In genomic region chr1:151947140-151947539, GRCh38 we compare ENCODE assay signal across 13 cellular contexts. TPM values are rescaled to one million over a fixed set of nuclear protein-coding genes. Genes with fewer than 3 reads are reported as not detected.
DNase-seq lines count a peak whose midpoint lies in the region; ATAC-seq, FAIRE-seq and TF ChIP-seq lines count a peak whose summit lies in the region.
"Had no signal": no experiment of that assay in that cellular context is flagged by ENCODE, and none has a peak within 500 bp of the region (broad histone marks: within the 10 kb centered on the region; RNA-seq: fewer than 3 reads in every experiment).

No MANE protein-coding gene starts in this region.

- H4K20me1 ChIP-seq in endothelial cell of umbilical vein (replicated peaks; ENCODE audit: control insufficient read depth, extremely low read depth, insufficient read depth, low read length) (no peaks in the 10 kb centered on the region), smooth muscle cell (ENCODE audit: low read depth) (no peaks in the 10 kb centered on the region)

- no peaks in the 10 kb centered on the region for H3K36me3 Mint-ChIP-seq in activated CD4-positive, alpha-beta T cell treated with anti-CD3 and anti-CD28 coated beads for 36 hours (ENCODE audit: low read depth)
- no peaks in the 10 kb centered on the region for H3K36me3 Mint-ChIP-seq in Caco-2 (ENCODE audit: insufficient read depth, unreplicated experiment)
- H3K36me3 Mint-ChIP-seq: activated naive CD8-positive, alpha-beta T cell treated with anti-CD3 and anti-CD28 coated beads, Interleukin-2, amount 10 ng/mL, durations not matched to agents 7 days and 5 days had no signal

- H3F3A ChIP-seq in smooth muscle cell (ENCODE audit: low read depth): peaks cover 4% of the 10 kb centered on the region

- no peaks in the 10 kb centered on the region for H3K9me3 Mint-ChIP-seq in activated CD4-positive, alpha-beta T cell treated with anti-CD3 and anti-CD28 coated beads for 36 hours (ENCODE audit: low read depth)
- H3K9me3 Mint-ChIP-seq in Caco-2 (ENCODE audit: unreplicated experiment): no peaks in the 10 kb centered on the region
- H3K9me3 Mint-ChIP-seq: activated naive CD8-positive, alpha-beta T cell treated with anti-CD3 and anti-CD28 coated beads, Interleukin-2, amount 10 ng/mL, durations not matched to agents 7 days and 5 days had no signal

- H3K4me3 ChIP-seq in Panc1 (ENCODE audit: low read depth in 2 of 2, low read length in 2 of 2) (no peak overlapping the region), endothelial cell of umbilical vein (replicated peaks in 1 of 3; ENCODE audit: insufficient read depth in 1 of 3, low read depth in 1 of 3, low read length in 3 of 3) (no peak overlapping the region), skin epidermis (no peak overlapping the region), smooth muscle cell (no peak overlapping the region), Caco-2 (ENCODE audit: low read depth, low read length) (no peak overlapping the region)
- H3K4me3 ChIP-seq: SJCRH30 had no signal

- no peak overlapping the region for H3K4me2 ChIP-seq in endothelial cell of umbilical vein (ENCODE audit: insufficient read depth, low read length)
- H3K4me2 ChIP-seq in smooth muscle cell: no peak overlapping the region

- ATAC-seq in activated CD4-positive, alpha-beta T cell treated with anti-CD3 and anti-CD28 coated beads for 36 hours: no peak
- no peak for ATAC-seq in Panc1

- no peaks in the 10 kb centered on the region for H3K9me1 ChIP-seq in endothelial cell of umbilical vein (replicated peaks; ENCODE audit: control insufficient read depth, extremely low read depth, insufficient read depth, low read length)

- no peaks in the 10 kb centered on the region for H3K9me3 ChIP-seq in Panc1 (ENCODE audit: control insufficient read depth, insufficient read depth, low read depth, low read length)
- no peaks in the 10 kb centered on the region for H3K9me3 ChIP-seq in endothelial cell of umbilical vein (replicated peaks; ENCODE audit: control insufficient read depth, insufficient read depth, low read length)
- no peaks in the 10 kb centered on the region for H3K9me3 ChIP-seq in smooth muscle cell (replicated peaks; ENCODE audit: low read depth)
- no peaks in the 10 kb centered on the region for H3K9me3 ChIP-seq in Caco-2
- H3K9me3 ChIP-seq: SJCRH30 had no signal

- intact Hi-C loops in activated CD4-positive, alpha-beta T cell treated with anti-CD3 and anti-CD28 coated beads for 36 hours (cut with DNase I, micrococcal nuclease): loop anchor here in 1 of 2 experiments (2.0 kb wide), 1 partner anchor 38 kb away; no protein-coding TSS in a partner anchor
- intact Hi-C loops in Panc1 (cut with micrococcal nuclease; ENCODE audit: unreplicated experiment): no loop called here
- intact Hi-C loops in endothelial cell of umbilical vein (cut with micrococcal nuclease): loop anchor here (2.0 kb wide), 1 partner anchor 14 kb away; no protein-coding TSS in a partner anchor
- intact Hi-C loops in Caco-2 (cut with micrococcal nuclease; ENCODE audit: unreplicated experiment): no loop called here

- H3K4me1 ChIP-seq in Panc1 (ENCODE audit: control insufficient read depth, insufficient read depth, low read length) (peaks cover 42% of the 10 kb centered on the region), endothelial cell of umbilical vein (ENCODE audit: control insufficient read depth, extremely low read depth, insufficient read depth, low read length) (peaks cover 19% of the 10 kb centered on the region), smooth muscle cell (ENCODE audit: low read depth) (no peaks in the 10 kb centered on the region), Caco-2 (peaks cover 5% of the 10 kb centered on the region; the same call in 1 of the 2 replicates)

- no TSS peak for BruUV-seq in Panc1 (replicated peaks; lab: Mats Ljungman, UMichigan)
- BruUV-seq in endothelial cell of umbilical vein (replicated peaks; lab: Mats Ljungman, UMichigan): no TSS peak
- no TSS peak for BruUV-seq in Caco-2 (replicated peaks; lab: Mats Ljungman, UMichigan)

- no peak overlapping the region for H3K4me3 Mint-ChIP-seq in activated CD4-positive, alpha-beta T cell treated with anti-CD3 and anti-CD28 coated beads for 36 hours
- no peak overlapping the region for H3K4me3 Mint-ChIP-seq in Caco-2 (ENCODE audit: unreplicated experiment)
- H3K4me3 Mint-ChIP-seq: activated naive CD8-positive, alpha-beta T cell treated with anti-CD3 and anti-CD28 coated beads, Interleukin-2, amount 10 ng/mL, durations not matched to agents 7 days and 5 days had no signal

- no peak for TF ChIP-seq CTCF in Panc1 (IDR thresholded peaks at IDR 0.05)
- TF ChIP-seq CTCF in endothelial cell of umbilical vein (IDR thresholded peaks at IDR 0.05; ENCODE audit: extremely low read depth in 1 of 2, insufficient read depth in 1 of 2, low read depth in 1 of 2, low read length in 2 of 2): no peak
- no peak for TF ChIP-seq CTCF in smooth muscle cell (IDR thresholded peaks at IDR 0.05; ENCODE audit: borderline replicate concordance, insufficient read depth, poor library complexity, severe bottlenecking)
- TF ChIP-seq CTCF in Caco-2 (IDR thresholded peaks at IDR 0.05; ENCODE audit: insufficient read depth in 1 of 2, low read depth in 1 of 2, low read length in 1 of 2, severe bottlenecking in 1 of 2, unreplicated experiment in 1 of 2): no peak

- peak; percentile 58 for FAIRE-seq in endothelial cell of umbilical vein (lab: Jason Lieb, UNC)
- FAIRE-seq: islet of Langerhans had no signal

- H3K36me3 ChIP-seq in Panc1 (ENCODE audit: control insufficient read depth, insufficient read depth, low read length) (no peaks in the 10 kb centered on the region), endothelial cell of umbilical vein (ENCODE audit: control insufficient read depth in 2 of 2, extremely low read depth in 1 of 2, insufficient read depth in 2 of 2, low read length in 2 of 2) (no peaks in the 10 kb centered on the region), smooth muscle cell (ENCODE audit: low read depth) (no peaks in the 10 kb centered on the region), Caco-2 (ENCODE audit: control insufficient read depth, insufficient read depth, low read length) (no peaks in the 10 kb centered on the region)
- H3K36me3 ChIP-seq: SJCRH30 had no signal

- no peak for DNase-seq in activated CD4-positive, alpha-beta T cell treated with anti-CD3 and anti-CD28 coated beads for 36 hours
- DNase-seq in activated CD4-positive, alpha-beta T cell treated with anti-CD3 and anti-CD28 coated beads, Interleukin-2, amount 50 U/mL, for 48 hours: no peak
- DNase-seq in Panc1 (ENCODE audit: low read depth, low spot score) (no peak), endothelial cell of umbilical vein (ENCODE audit: low read depth, low spot score) (peak; percentile 36), smooth muscle cell (lab: John Stamatoyannopoulos, UW; ENCODE audit: unreplicated experiment) (no peak), NCI-H2227 (lab: John Stamatoyannopoulos, UW; ENCODE audit: unreplicated experiment) (no peak), Caco-2 (no peak)
- DNase-seq: activated CD4-positive, alpha-beta T cell treated with anti-CD3 and anti-CD28 coated beads, Interleukin-2, amount 50 U/mL, for 1 hour; activated naive CD8-positive, alpha-beta T cell treated with anti-CD3 and anti-CD28 coated beads, Interleukin-2, amount 10 ng/mL, durations not matched to agents 7 days and 5 days; NCI-H1105 treated with DMSO at 0.1 percent for 48 hours; SJCRH30 had no signal

- H3K27ac Mint-ChIP-seq in activated CD4-positive, alpha-beta T cell treated with anti-CD3 and anti-CD28 coated beads for 36 hours: peak overlapping the region; percentile 80
- H3K27ac Mint-ChIP-seq in Caco-2 (ENCODE audit: unreplicated experiment): no peak overlapping the region
- H3K27ac Mint-ChIP-seq: activated naive CD8-positive, alpha-beta T cell treated with anti-CD3 and anti-CD28 coated beads, Interleukin-2, amount 10 ng/mL, durations not matched to agents 7 days and 5 days had no signal

- H3K27me3 Mint-ChIP-seq in activated CD4-positive, alpha-beta T cell treated with anti-CD3 and anti-CD28 coated beads for 36 hours: no peaks in the 10 kb centered on the region
- H3K27me3 Mint-ChIP-seq in Caco-2 (ENCODE audit: insufficient read depth, unreplicated experiment): no peaks in the 10 kb centered on the region

- H3K9ac ChIP-seq in endothelial cell of umbilical vein (replicated peaks; ENCODE audit: extremely low read depth, insufficient read depth, low read length) (no peak overlapping the region), smooth muscle cell (ENCODE audit: low read depth) (no peak overlapping the region)

- no peak for TF ChIP-seq POLR2A in endothelial cell of umbilical vein (IDR thresholded peaks at IDR 0.05; ENCODE audit: low read depth, low read length)

- H3K27ac ChIP-seq in Panc1 (ENCODE audit: low read length) (peak overlapping the region; percentile 80; the same call in 1 of the 2 replicates), endothelial cell of umbilical vein (ENCODE audit: insufficient read depth, low read depth, low read length) (peak overlapping the region; percentile 26), skin epidermis (peak overlapping the region in 14 of 21 experiments; percentile 19 to 88 (median 82)), smooth muscle cell (ENCODE audit: low read depth) (no peak overlapping the region)
- H3K27ac ChIP-seq: SJCRH30 had no signal

- POLR2A ChIA-PET in activated CD4-positive, alpha-beta T cell treated with anti-CD3 and anti-CD28 coated beads for 36 hours (lab: Charles Lee): interaction anchor here (0.7 kb wide), 1 partner anchor 636 kb away, joined by 3 read pairs; no protein-coding TSS in a partner anchor
- POLR2A ChIA-PET in Panc1 (lab: Charles Lee) (interaction anchor here (0.5 kb wide), 1 partner anchor 95 kb away, joined by 9 read pairs; no protein-coding TSS in a partner anchor), endothelial cell of umbilical vein (lab: Charles Lee) (no interaction called here), Caco-2 (lab: Charles Lee) (interaction anchor here (1.1 kb wide), 1 partner anchor 41 kb away, joined by 3 read pairs; no protein-coding TSS in a partner anchor)

- in situ Hi-C loops in Panc1 (cut with HindIII; ENCODE audit: low pct_unique_long_range_greater_than_20kb, low sequenced_read_pairs): no loop called here

- dilution Hi-C loops in endothelial cell of umbilical vein (cut with MboI; ENCODE audit: extremely low pct_ligation_motif_present, low sequenced_read_pairs): no loop called here

- H3K4me1 Mint-ChIP-seq in activated CD4-positive, alpha-beta T cell treated with anti-CD3 and anti-CD28 coated beads for 36 hours: peaks cover 34% of the 10 kb centered on the region
- peaks cover 15% of the 10 kb centered on the region for H3K4me1 Mint-ChIP-seq in Caco-2 (ENCODE audit: low read depth, unreplicated experiment)

- H3K79me2 ChIP-seq in endothelial cell of umbilical vein (ENCODE audit: control insufficient read depth, insufficient read depth, low read length) (no peaks in the 10 kb centered on the region), smooth muscle cell (ENCODE audit: low read depth) (no peaks in the 10 kb centered on the region)

- H3K27me3 ChIP-seq in Panc1 (ENCODE audit: control insufficient read depth, insufficient read depth, low read length): no peaks in the 10 kb centered on the region
- H3K27me3 ChIP-seq in endothelial cell of umbilical vein (ENCODE audit: control insufficient read depth in 2 of 2, insufficient read depth in 2 of 2, low read length in 2 of 2): no peaks in the 10 kb centered on the region
- no peaks in the 10 kb centered on the region for H3K27me3 ChIP-seq in smooth muscle cell (ENCODE audit: low read depth)
- no peaks in the 10 kb centered on the region for H3K27me3 ChIP-seq in Caco-2 (replicated peaks; ENCODE audit: control insufficient read depth, insufficient read depth, low read length)
- H3K27me3 ChIP-seq: SJCRH30 had no signal

- no peak overlapping the region for H2AFZ ChIP-seq in endothelial cell of umbilical vein (ENCODE audit: low read depth, low read length)
- no peak overlapping the region for H2AFZ ChIP-seq in smooth muscle cell (ENCODE audit: low read depth)

- CTCF ChIA-PET in activated CD4-positive, alpha-beta T cell treated with anti-CD3 and anti-CD28 coated beads for 36 hours (lab: Charles Lee): interaction anchor here (1.1 to 2.1 kb wide), 3 partner anchors 21 to 183 kb away, joined by 3 to 10 read pairs (median 4); partner anchors contain the start of gene MRPL9
- CTCF ChIA-PET in Panc1 (lab: Charles Lee) (no interaction called here), endothelial cell of umbilical vein (lab: Charles Lee) (interaction anchor here (0.8 to 2.2 kb wide), 4 partner anchors 12 to 106 kb away, joined by 3 to 10 read pairs (median 7); no protein-coding TSS in a partner anchor), Caco-2 (lab: Charles Lee) (no interaction called here)

- WGBS in smooth muscle cell (ENCODE audit: low lambda C conversion rate): 57% methylated on average over 2 of the region's 2 CpGs

RNA-seq across cellular contexts. Expression of gene THEM4, which starts 37.8 kb away (rescaled TPM):
- total RNA-seq in activated CD4-positive, alpha-beta T cell treated with anti-CD3 and anti-CD28 coated beads for 36 hours: 10 to 100 TPM; 23.9 to 26.0 TPM
- total RNA-seq in Panc1 (2021; ENCODE audit: unreplicated experiment): 21.8 TPM
- 12.4 TPM for polyA plus RNA-seq in Panc1 (2012; ENCODE audit: insufficient read length)
- 22.1 and 24.9 TPM in 2 replicates for total RNA-seq in endothelial cell of umbilical vein
- polyA plus RNA-seq in endothelial cell of umbilical vein: 19.2 and 22.3 TPM in 2 replicates
- 25.6 and 27.1 TPM in 2 replicates for polyA plus RNA-seq in endothelial cell of umbilical vein (2011; cell fraction: cytosol; rRNA removed)
- 28.1 and 38.8 TPM in 2 replicates for polyA plus RNA-seq in endothelial cell of umbilical vein (2011; cell fraction: nucleus; rRNA removed)
- 14.7 and 22.7 TPM in 2 replicates for polyA plus RNA-seq in endothelial cell of umbilical vein (2012)
- polyA minus RNA-seq in endothelial cell of umbilical vein: 29.5 and 36.2 TPM in 2 replicates
- polyA minus RNA-seq in endothelial cell of umbilical vein (2011; cell fraction: cytosol; rRNA and poly(A)+ RNA removed): 8.9 TPM
- 14.1 and 26.0 TPM in 2 replicates for polyA minus RNA-seq in endothelial cell of umbilical vein (2011; cell fraction: nucleus; rRNA and poly(A)+ RNA removed)
- 11.8 and 14.4 TPM in 2 replicates for total RNA-seq in smooth muscle cell
- 15.9 and 19.0 TPM in 2 replicates for polyA plus RNA-seq in smooth muscle cell
- total RNA-seq in Caco-2 (2022): 7.1 and 9.5 TPM in 2 replicates

RNA-seq across cellular contexts. Expression of gene S100A10, which starts 46.5 kb away (rescaled TPM):
- total RNA-seq in activated CD4-positive, alpha-beta T cell treated with anti-CD3 and anti-CD28 coated beads for 36 hours: 100 to 1,000 TPM; 230 to 246 TPM
- total RNA-seq in Panc1 (2021; ENCODE audit: unreplicated experiment): 1,621 TPM
- polyA plus RNA-seq in Panc1 (2012; ENCODE audit: insufficient read length): 1,294 TPM
- 650 and 779 TPM in 2 replicates for total RNA-seq in endothelial cell of umbilical vein
- 56.7 and 76.8 TPM in 2 replicates for polyA plus RNA-seq in endothelial cell of umbilical vein
- polyA plus RNA-seq in endothelial cell of umbilical vein (2011; cell fraction: cytosol; rRNA removed): 211 and 231 TPM in 2 replicates
- polyA plus RNA-seq in endothelial cell of umbilical vein (2011; cell fraction: nucleus; rRNA removed): 60.0 and 72.0 TPM in 2 replicates
- 757 and 1,016 TPM in 2 replicates for polyA plus RNA-seq in endothelial cell of umbilical vein (2012)
- 42.6 and 46.3 TPM in 2 replicates for polyA minus RNA-seq in endothelial cell of umbilical vein
- polyA minus RNA-seq in endothelial cell of umbilical vein (2011; cell fraction: cytosol; rRNA and poly(A)+ RNA removed): 185 TPM
- polyA minus RNA-seq in endothelial cell of umbilical vein (2011; cell fraction: nucleus; rRNA and poly(A)+ RNA removed): 19.5 and 23.7 TPM in 2 replicates
- 339 and 477 TPM in 2 replicates for total RNA-seq in smooth muscle cell
- polyA plus RNA-seq in smooth muscle cell: 1,351 and 2,073 TPM in 2 replicates
- 2,143 and 2,154 TPM in 2 replicates for total RNA-seq in Caco-2 (2022)

Comparison
In these comparisons a context has a peak if more than half of its experiments do, and no peak if none do; other contexts are left out.
1. CTCF ChIA-PET loops: an anchor here in activated CD4-positive, alpha-beta T cell treated with anti-CD3 and anti-CD28 coated beads for 36 hours (1.1 to 2.1 kb wide) and endothelial cell of umbilical vein (0.8 to 2.2 kb wide); none called in Panc1 and Caco-2.